ENCODE assay signal across 28 cellular contexts in the genomic region with DNA sequence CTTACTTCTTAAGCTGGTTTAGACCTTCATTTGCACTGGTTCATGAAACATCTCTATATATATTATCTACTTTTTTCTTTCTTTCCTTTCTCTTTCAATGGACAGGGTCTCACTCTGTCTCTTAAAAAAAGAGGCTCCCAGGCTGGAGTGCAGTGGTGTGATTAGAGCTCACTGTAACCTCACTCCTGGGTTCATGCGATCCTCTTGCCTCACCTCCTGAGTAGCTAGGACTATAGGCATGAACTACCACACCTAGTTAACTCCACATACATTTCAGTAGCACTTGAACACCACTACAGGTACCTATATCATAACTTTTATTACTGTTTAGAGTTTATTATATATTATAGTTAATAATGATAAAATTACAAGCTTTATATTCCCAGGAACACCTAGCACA.
"Had no signal": no experiment of that assay in that cellular context is flagged by ENCODE, and none has a peak within 500 bp of the region (broad histone marks: within the 10 kb centered on the region; RNA-seq: fewer than 3 reads in every experiment).

No MANE protein-coding gene starts in this region.

- H3K9me3 ChIP-seq: body of pancreas, colonic mucosa, esophagus muscularis mucosa, gastrocnemius medialis, heart left ventricle had no signal

- ATAC-seq: activated CD8-positive, alpha-beta T cell treated with anti-CD3 and anti-CD28 coated beads for 36 hours; activated T-cell treated with anti-CD3 and anti-CD28 coated beads, Interleukin-2, amount 50 U/mL, for 4 hours; activated T-helper 17 cell treated with anti-CD3 and anti-CD28 coated beads, Interleukin-2, amount 50 U/mL, for 72 hours; body of pancreas; foreskin keratinocyte; gastrocnemius medialis; heart left ventricle had no signal

- H3K27ac ChIP-seq: body of pancreas, colonic mucosa, esophagus muscularis mucosa, foreskin keratinocyte, gastrocnemius medialis, heart left ventricle had no signal

- H3K27me3 Mint-ChIP-seq: activated CD4-positive, alpha-beta T cell treated with anti-CD3 and anti-CD28 coated beads, Interleukin-2, amount 10 ng/mL, durations not matched to agents 7 days and 5 days; activated CD8-positive, alpha-beta T cell treated with anti-CD3 and anti-CD28 coated beads for 36 hours; activated naive CD8-positive, alpha-beta T cell; activated T-helper 17 cell treated with anti-CD3 and anti-CD28 coated beads, Interleukin-2, amount 50 U/mL, for 72 hours had no signal

- H3K27ac Mint-ChIP-seq: activated CD4-positive, alpha-beta T cell treated with anti-CD3 and anti-CD28 coated beads, Interleukin-2, amount 10 ng/mL, durations not matched to agents 7 days and 5 days; activated CD8-positive, alpha-beta T cell treated with anti-CD3 and anti-CD28 coated beads for 36 hours; activated naive CD8-positive, alpha-beta T cell; activated T-helper 17 cell treated with anti-CD3 and anti-CD28 coated beads, Interleukin-2, amount 50 U/mL, for 72 hours had no signal

- H3K4me3 ChIP-seq: body of pancreas, colonic mucosa, esophagus muscularis mucosa, gastrocnemius medialis, heart left ventricle had no signal

- H3K4me1 Mint-ChIP-seq: activated CD4-positive, alpha-beta T cell treated with anti-CD3 and anti-CD28 coated beads, Interleukin-2, amount 10 ng/mL, durations not matched to agents 7 days and 5 days; activated T-helper 17 cell treated with anti-CD3 and anti-CD28 coated beads, Interleukin-2, amount 50 U/mL, for 72 hours had no signal

- H3K27me3 ChIP-seq: body of pancreas, colonic mucosa, esophagus muscularis mucosa, foreskin keratinocyte, gastrocnemius medialis, heart left ventricle had no signal

- H3K4me3 Mint-ChIP-seq: activated CD4-positive, alpha-beta T cell treated with anti-CD3 and anti-CD28 coated beads, Interleukin-2, amount 10 ng/mL, durations not matched to agents 7 days and 5 days; activated CD8-positive, alpha-beta T cell treated with anti-CD3 and anti-CD28 coated beads for 36 hours; activated naive CD8-positive, alpha-beta T cell; activated T-cell treated with anti-CD3 and anti-CD28 coated beads, Interleukin-2, amount 50 U/mL, for 4 hours; activated T-helper 17 cell treated with anti-CD3 and anti-CD28 coated beads, Interleukin-2, amount 50 U/mL, for 72 hours had no signal

- H3K36me3 ChIP-seq: colonic mucosa had no signal

- H3K4me1 ChIP-seq: body of pancreas, colonic mucosa, esophagus muscularis mucosa, foreskin keratinocyte, gastrocnemius medialis, heart left ventricle had no signal

- DNase-seq: activated CD4-positive, alpha-beta T cell treated with anti-CD3 and anti-CD28 coated beads for 1 hour; activated CD4-positive, alpha-beta T cell treated with anti-CD3 and anti-CD28 coated beads for 4 hours; activated CD4-positive, alpha-beta T cell treated with anti-CD3 and anti-CD28 coated beads, Interleukin-2, amount 10 ng/mL, durations not matched to agents 7 days and 5 days; activated CD4-positive, alpha-beta T cell treated with anti-CD3 and anti-CD28 coated beads, Interleukin-2, amount 50 U/mL, for 48 hours; activated CD8-positive, alpha-beta memory T cell treated with anti-CD3 and anti-CD28 coated beads for 24 hours; activated CD8-positive, alpha-beta T cell treated with anti-CD3 and anti-CD28 coated beads for 36 hours; activated effector memory CD4-positive, alpha-beta T cell treated with Interleukin-2 at 50 U/mL for 16 hours; activated gamma-delta T cell treated with Interleukin-2 at 50 U/mL for 16 hours; activated naive CD4-positive, alpha-beta T cell treated with anti-CD3 and anti-CD28 coated beads, Interleukin-2, amount 50 U/mL, for 16 hours; activated naive CD4-positive, alpha-beta T cell treated with Interleukin-2 at 50 U/mL for 16 hours; activated T-cell treated with anti-CD3 and anti-CD28 coated beads, Interleukin-2, amount 50 U/mL, for 4 hours; amygdala; aorta; body of pancreas; caudate nucleus; cerebellar nuclear complex; colonic mucosa; effector CD8-positive, alpha-beta T cell; erythroblast; foreskin keratinocyte; gastrocnemius medialis; glutamatergic neuron; heart left ventricle; T-helper 1 cell; T-helper 2 cell had no signal

- H3K9me3 Mint-ChIP-seq: activated CD4-positive, alpha-beta T cell treated with anti-CD3 and anti-CD28 coated beads, Interleukin-2, amount 10 ng/mL, durations not matched to agents 7 days and 5 days; activated CD8-positive, alpha-beta T cell treated with anti-CD3 and anti-CD28 coated beads for 36 hours; activated T-cell treated with anti-CD3 and anti-CD28 coated beads, Interleukin-2, amount 50 U/mL, for 4 hours; activated T-helper 17 cell treated with anti-CD3 and anti-CD28 coated beads, Interleukin-2, amount 50 U/mL, for 72 hours had no signal
